18 cellular contexts compared by ENCODE assay signal in the genomic region with DNA sequence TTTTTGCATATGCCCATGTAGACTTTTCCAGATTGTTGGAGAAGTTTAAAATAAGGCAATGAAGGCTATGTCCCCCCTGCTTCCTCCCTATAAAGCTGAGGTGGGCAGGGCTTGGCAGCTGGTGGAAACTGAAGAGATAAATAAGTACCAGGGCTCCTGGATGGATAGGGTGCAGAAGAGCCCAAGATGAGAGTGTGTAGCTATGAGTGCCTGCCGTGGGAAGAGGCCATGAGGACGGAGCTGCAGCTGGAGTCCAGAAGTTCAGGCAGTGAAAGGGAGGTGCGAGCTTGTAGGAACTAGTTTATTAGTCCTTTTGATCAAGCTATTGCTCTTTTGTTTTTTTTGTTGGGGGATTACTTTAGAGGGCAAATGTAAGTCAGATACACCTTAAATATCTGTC. TPM values are rescaled to one million over a fixed set of nuclear protein-coding genes. Genes with fewer than 3 reads are reported as not detected.
A peak's percentile ranks its signal among the peaks of the same experiment; 100 is the strongest.
DNase-seq lines count a peak whose midpoint lies in the region; ATAC-seq and TF ChIP-seq lines count a peak whose summit lies in the region.
"Had no signal": no experiment of that assay in that cellular context is flagged by ENCODE, and none has a peak within 500 bp of the region (broad histone marks: within the 10 kb centered on the region; RNA-seq: fewer than 3 reads in every experiment).

No MANE protein-coding gene starts in this region.

- H3K27ac ChIP-seq in mesendoderm (ENCODE audit: low read depth, low read length) (no peak overlapping the region), suprapubic skin (peak overlapping the region; percentile 2)
- H3K27ac ChIP-seq: BLaER1 treated with 17β-estradiol and CSF1 and Interleukin-3, amounts not matched to agents 10 nM and 100 nM had no signal

- no peak overlapping the region for H3K4ac ChIP-seq in mesendoderm (ENCODE audit: low read depth, low read length)

- no peak overlapping the region for H4K8ac ChIP-seq in mesendoderm (ENCODE audit: low read depth, low read length)

- TF ChIP-seq CTCF in suprapubic skin (IDR thresholded peaks at IDR 0.05) = no peak

- no peak overlapping the region for H4K5ac ChIP-seq in mesendoderm (ENCODE audit: low read length)

- TF ChIP-seq POLR2A in suprapubic skin (IDR thresholded peaks at IDR 0.05) = no peak

- H3K56ac ChIP-seq in mesendoderm (ENCODE audit: low read length) = no peak overlapping the region

- no peak overlapping the region for H3K23ac ChIP-seq in mesendoderm (ENCODE audit: low read length)

- WGBS in mesendoderm (ENCODE audit: extremely low coverage, insufficient coverage, low lambda C conversion rate) = no CpG with 5 or more reads among the region's 3 CpGs
- WGBS in suprapubic skin = 77% methylated on average over 3 of the region's 3 CpGs

- TF ChIP-seq EP300 in suprapubic skin (IDR thresholded peaks at IDR 0.05) = no peak

- no peak overlapping the region for H2BK120ac ChIP-seq in mesendoderm (ENCODE audit: low read depth, low read length)

- no peaks in the 10 kb centered on the region for H3K9me3 ChIP-seq in adipocyte (ENCODE audit: control insufficient read depth, low read length)
- H3K9me3 ChIP-seq in suprapubic skin = no peaks in the 10 kb centered on the region
- H3K9me3 ChIP-seq: BLaER1 treated with 17β-estradiol and CSF1 and Interleukin-3, amounts not matched to agents 10 nM and 100 nM; tibial nerve had no signal

- peak overlapping the region; percentile 4 for H3K18ac ChIP-seq in mesendoderm (ENCODE audit: low read length)

- peak; percentile 24 for ATAC-seq in esophagus mucosa
- ATAC-seq: Panc1 had no signal

- peak overlapping the region; percentile 11 for H3K9ac ChIP-seq in adipocyte (ENCODE audit: low read length)
- H3K9ac ChIP-seq in mesendoderm (ENCODE audit: low read length) = no peak overlapping the region
- H3K9ac ChIP-seq: BLaER1 treated with 17β-estradiol and CSF1 and Interleukin-3, amounts not matched to agents 10 nM and 100 nM had no signal

- no peaks in the 10 kb centered on the region for H3K27me3 ChIP-seq in adipocyte (replicated peaks; ENCODE audit: control insufficient read depth, insufficient read depth, low read length)
- no peaks in the 10 kb centered on the region for H3K27me3 ChIP-seq in mesendoderm (ENCODE audit: insufficient read depth, low read length, poor library complexity)
- no peaks in the 10 kb centered on the region for H3K27me3 ChIP-seq in suprapubic skin
- H3K27me3 ChIP-seq: BLaER1 treated with 17β-estradiol and CSF1 and Interleukin-3, amounts not matched to agents 10 nM and 100 nM; tibial nerve had no signal

- no peak overlapping the region for H2BK15ac ChIP-seq in mesendoderm (replicated peaks; ENCODE audit: low read depth)

- peaks cover 12% of the 10 kb centered on the region for H3K79me2 ChIP-seq in mesendoderm (ENCODE audit: control insufficient read depth, insufficient read depth, low read length)

- no peak overlapping the region for H3K4me2 ChIP-seq in mesendoderm (ENCODE audit: low read length)

- no peak overlapping the region for H2BK5ac ChIP-seq in mesendoderm (ENCODE audit: low read length)

- H3K4me1 ChIP-seq in adipocyte (ENCODE audit: control insufficient read depth, insufficient read depth, low read length) (peaks cover 32% of the 10 kb centered on the region), mesendoderm (ENCODE audit: control insufficient read depth, low read depth, low read length) (peaks cover 19% of the 10 kb centered on the region), suprapubic skin (peaks cover 17% of the 10 kb centered on the region)

- DNase-seq in adipocyte (ENCODE audit: low read depth) (no peak), mesendoderm (no peak), suprapubic skin (ENCODE audit: low spot score in 2 of 2) (no peak), NCI-H345 (lab: John Stamatoyannopoulos, UW) (no peak), OCI-M2 (lab: John Stamatoyannopoulos, UW; ENCODE audit: unreplicated experiment) (no peak), KG1 (lab: John Stamatoyannopoulos, UW) (no peak), hepatic stellate cell (ENCODE audit: low spot score) (no peak)
- DNase-seq: activated naive CD4-positive, alpha-beta T cell treated with anti-CD3 and anti-CD28 coated beads for 36 hours; activated T-cell treated with anti-CD3 and anti-CD28 coated beads for 4 hours; DMS153; KBM-7; kidney; NCI-H1105; stimulated activated CD4-positive, alpha-beta T cell treated with anti-CD3 and anti-CD28 coated beads, Interleukin-4, amount 100 ng/mL, for 1 hour had no signal

- H3K4me3 ChIP-seq in adipocyte (ENCODE audit: low read length) (peak overlapping the region; percentile 8), mesendoderm (ENCODE audit: low read length) (no peak overlapping the region), suprapubic skin (no peak overlapping the region)
- H3K4me3 ChIP-seq: BLaER1 treated with 17β-estradiol and CSF1 and Interleukin-3, amounts not matched to agents 10 nM and 100 nM; tibial nerve had no signal

- no peak overlapping the region for H2AK5ac ChIP-seq in mesendoderm (ENCODE audit: low read length)

- H3K36me3 ChIP-seq in adipocyte (ENCODE audit: control insufficient read depth, insufficient read depth, low read length, severe bottlenecking) = peaks cover 38% of the 10 kb centered on the region
- no peaks in the 10 kb centered on the region for H3K36me3 ChIP-seq in mesendoderm (ENCODE audit: control insufficient read depth, insufficient read depth, low read length)
- peaks cover 8% of the 10 kb centered on the region for H3K36me3 ChIP-seq in suprapubic skin

- H3K79me1 ChIP-seq in mesendoderm (ENCODE audit: low read length) = peaks cover 7% of the 10 kb centered on the region

RNA-seq across cellular contexts. Expression of a gene that starts 52.4 kb away (rescaled TPM):
- total RNA-seq in esophagus mucosa (22.2 TPM), suprapubic skin (100 to 1,000 TPM in 1 of 4 donors, 10 to 100 TPM in 3; 39.8 to 107 (median 60.7) TPM)
- 35.6 TPM for polyA plus RNA-seq in mesendoderm (2013, experiment 1 of 2)
- 35.8 TPM for polyA plus RNA-seq in mesendoderm (2013, experiment 2 of 2)
